16 cellular contexts compared by ENCODE assay signal in genomic region chr1:66244429-66244828, GRCh38.
DNase-seq lines count a peak whose midpoint lies in the region; ATAC-seq, FAIRE-seq and TF ChIP-seq lines count a peak whose summit lies in the region.
"Had no signal": no experiment of that assay in that cellular context is flagged by ENCODE, and none has a peak within 500 bp of the region (broad histone marks: within the 10 kb centered on the region; RNA-seq: fewer than 3 reads in every experiment).

No MANE protein-coding gene starts in this region.

- no peak overlapping the region for H3K4me3 Mint-ChIP-seq in H9
- H3K4me3 Mint-ChIP-seq: CD8-positive, alpha-beta T cell had no signal

- H4K5ac ChIP-seq in H9 (ENCODE audit: insufficient read length, low read depth, low read length) = no peak overlapping the region

- TF ChIP-seq CTCF in SK-N-SH (IDR thresholded peaks at IDR 0.05) (no peak), H9 (conservative IDR thresholded peaks at IDR 0.05) (no peak)

- no peak overlapping the region for H3K4me2 ChIP-seq in SK-N-SH
- H3K4me2 ChIP-seq in H9 (ENCODE audit: insufficient read depth, insufficient read length, low read length) = no peak overlapping the region

- H2AK5ac ChIP-seq in H9 (ENCODE audit: insufficient read length, low read length) = no peak overlapping the region

- H3K56ac ChIP-seq in H9 (ENCODE audit: insufficient read length, low read depth, low read length) = no peak overlapping the region

- H3K9me2 ChIP-seq in SK-N-SH = no peaks in the 10 kb centered on the region

- H3K9me3 ChIP-seq in SK-N-SH (no peaks in the 10 kb centered on the region), H9 (ENCODE audit: control insufficient read depth, low read depth, low read length) (no peaks in the 10 kb centered on the region)
- H3K9me3 ChIP-seq: heart right ventricle, left lung, vagina had no signal

- DNase-seq in G401 (ENCODE audit: low spot score) (peak; percentile 17), SK-N-SH (peak; percentile 31), frontal cortex (ENCODE audit: low spot score in 2 of 2) (peak in 1 of 2 donors; percentile 18), pons (ENCODE audit: low spot score) (peak; percentile 98), H9 (no peak), NCI-H510A treated with DMSO at 0.1 percent for 48 hours (lab: John Stamatoyannopoulos, UW) (no peak)
- DNase-seq: activated naive CD4-positive, alpha-beta T cell; CD8-positive, alpha-beta T cell; heart right ventricle; left lung; NCI-H2081 treated with DMSO at 0.1 percent for 48 hours had no signal

- H3K4me1 Mint-ChIP-seq in H9 = no peaks in the 10 kb centered on the region

- no peak overlapping the region for H3K4ac ChIP-seq in H9 (ENCODE audit: low read depth, low read length)

- H3K4me1 ChIP-seq in SK-N-SH (ENCODE audit: control insufficient read depth in 1 of 2, insufficient read depth in 2 of 2, low read depth in 1 of 2, low read length in 1 of 2) (peaks cover 39 to 67% of the 10 kb centered on the region in 2 experiments; a peak in 3 of 4 replicates), H9 (ENCODE audit: insufficient read depth, low read length) (no peaks in the 10 kb centered on the region)

- H4K8ac ChIP-seq in H9 (replicated peaks; ENCODE audit: insufficient read length, low read depth, low read length) = no peak overlapping the region

- H2BK5ac ChIP-seq in H9 (ENCODE audit: insufficient read length, low read length) = no peak overlapping the region

- H3K9ac ChIP-seq in SK-N-SH = no peak overlapping the region
- no peak overlapping the region for H3K9ac ChIP-seq in H9 (ENCODE audit: extremely low read depth, insufficient read length, low read length)

- H3K27ac ChIP-seq in SK-N-SH (ENCODE audit: low read depth in 2 of 2, low read length in 1 of 2) (peak overlapping the region in 1 of 2 experiments; percentile 91; a peak in 2 of 4 replicates), H9 (ENCODE audit: insufficient read length, low read depth, low read length) (no peak overlapping the region)
- H3K27ac ChIP-seq: cardiac muscle cell, left lung, vagina had no signal

- no peaks in the 10 kb centered on the region for H3K27me3 Mint-ChIP-seq in H9 (ENCODE audit: low read depth)

- no peak overlapping the region for H4K91ac ChIP-seq in H9 (ENCODE audit: insufficient read length, low read depth, low read length)

- no peak overlapping the region for H3K27ac Mint-ChIP-seq in H9
- H3K27ac Mint-ChIP-seq: CD8-positive, alpha-beta T cell had no signal

- H3K36me3 Mint-ChIP-seq in H9 (ENCODE audit: insufficient read depth in 1 of 3, low read depth in 3 of 3) = no peaks in the 10 kb centered on the region
- H3K36me3 Mint-ChIP-seq: CD8-positive, alpha-beta T cell had no signal

- H3T11ph ChIP-seq in H9 (ENCODE audit: low read length) = no peak overlapping the region

- 0 out of 2 replicates have a peak overlapping the region, but pooled peaks have one; percentile 21 for H2AFZ ChIP-seq in SK-N-SH (ENCODE audit: low read depth)
- H2AFZ ChIP-seq in H9 (ENCODE audit: low read length) = no peak overlapping the region

- no peak overlapping the region for H3K23ac ChIP-seq in H9 (ENCODE audit: insufficient read length, low read depth, low read length)

- POLR2A ChIA-PET in SK-N-SH (lab: Yijun Ruan, JAX) = interaction anchor here (1.6 to 1.9 kb wide), 2 partner anchors 202 to 205 kb away, joined by 3 to 5 read pairs; no protein-coding TSS in a partner anchor

- 12% methylated on average over 3 of the region's 3 CpGs for WGBS in SK-N-SH (ENCODE audit: low lambda C conversion rate)
- WGBS in H9 (ENCODE audit: extremely low coverage, insufficient read length, low lambda C conversion rate) = no CpG with 5 or more reads among the region's 3 CpGs

- no peak for TF ChIP-seq RAD21 in SK-N-SH (IDR thresholded peaks at IDR 0.05; ENCODE audit: low read length)

- H2BK120ac ChIP-seq in H9 (ENCODE audit: low read depth, low read length, poor library complexity, severe bottlenecking) = no peak overlapping the region

- no peak overlapping the region for H2BK12ac ChIP-seq in H9 (ENCODE audit: insufficient read length, low read depth, low read length)

- CTCF ChIA-PET in SK-N-SH (lab: Yijun Ruan, JAX) = interaction anchor here (0.6 to 19.0 kb wide), 9 partner anchors 9 to 283 kb away, joined by 3 to 384 read pairs (median 56); no protein-coding TSS in a partner anchor

- H4K20me1 ChIP-seq in SK-N-SH (ENCODE audit: insufficient read depth) = no peaks in the 10 kb centered on the region
- H4K20me1 ChIP-seq in H9 (ENCODE audit: control insufficient read depth, insufficient read depth, insufficient read length) = no peaks in the 10 kb centered on the region

- no peaks in the 10 kb centered on the region for H3K36me3 ChIP-seq in SK-N-SH (replicated peaks in 1 of 2; ENCODE audit: control insufficient read depth in 1 of 2, insufficient read depth in 2 of 2, low read length in 1 of 2)
- H3K36me3 ChIP-seq: cardiac muscle cell, heart right ventricle, left lung, vagina had no signal

- H2BK20ac ChIP-seq in H9 (ENCODE audit: low read depth, low read length, poor library complexity, severe bottlenecking) = no peak overlapping the region

- H3K9me3 Mint-ChIP-seq in H9 = no peaks in the 10 kb centered on the region
- H3K9me3 Mint-ChIP-seq: CD8-positive, alpha-beta T cell had no signal

- H3K23me2 ChIP-seq in H9 (ENCODE audit: insufficient read length, low read depth, low read length, poor library complexity, severe bottlenecking) = no peaks in the 10 kb centered on the region

- FAIRE-seq in frontal cortex (lab: Jason Lieb, UNC) = peak; percentile 39
- FAIRE-seq: endometrium had no signal

- no peak overlapping the region for H3K4me3 ChIP-seq in SK-N-SH (ENCODE audit: low read depth in 2 of 2, low read length in 1 of 2)
- H3K4me3 ChIP-seq: cardiac muscle cell, heart right ventricle, left lung, vagina had no signal

- no peak overlapping the region for H3K14ac ChIP-seq in H9 (ENCODE audit: insufficient read depth, low read length)

- no peak overlapping the region for H3K18ac ChIP-seq in H9 (ENCODE audit: insufficient read length, low read depth, low read length)

- H2BK15ac ChIP-seq in H9 (ENCODE audit: low read depth, low read length) = no peak overlapping the region

- ATAC-seq in HG02678 (IDR thresholded peaks at IDR 0.05; ENCODE audit: unreplicated experiment) (no peak), HG02938 (IDR thresholded peaks at IDR 0.05; ENCODE audit: unreplicated experiment) (no peak)
- ATAC-seq: CD8-positive, alpha-beta T cell; heart right ventricle; left lung had no signal

- peaks cover 2% of the 10 kb centered on the region for H3F3A ChIP-seq in SK-N-SH (replicated peaks; ENCODE audit: insufficient read depth)

- in situ Hi-C loops in G401 (cut with HindIII; ENCODE audit: low sequenced_read_pairs) = no loop called here

- no peaks in the 10 kb centered on the region for H3K79me2 ChIP-seq in SK-N-SH (ENCODE audit: insufficient read depth)
- no peaks in the 10 kb centered on the region for H3K79me2 ChIP-seq in H9 (ENCODE audit: insufficient read depth, low read length)

- no peaks in the 10 kb centered on the region for H3K79me1 ChIP-seq in H9 (ENCODE audit: insufficient read depth, low read depth, low read length, poor library complexity, severe bottlenecking)

- H3K27me3 ChIP-seq in SK-N-SH (ENCODE audit: insufficient read depth) (no peaks in the 10 kb centered on the region), H9 (ENCODE audit: insufficient read depth, low read length) (no peaks in the 10 kb centered on the region)
- H3K27me3 ChIP-seq: cardiac muscle cell, heart right ventricle, left lung, vagina had no signal

- TF ChIP-seq EP300 in SK-N-SH (IDR thresholded peaks at IDR 0.05; ENCODE audit: borderline replicate concordance in 1 of 2, low read depth in 1 of 2, low read length in 1 of 2) = no peak; a peak in 1 of 4 replicates

TF ChIP-seq in SK-N-SH, 30 proteins besides CTCF, POLR2A, EP300 and RAD21:
- 0 out of 2 replicates have a peak, but pooled peaks have one; percentile 36 for TF ChIP-seq FOXJ3 (CRISPR knock-in tag; IDR thresholded peaks at IDR 0.05)
- peak; percentile 33; the same call in 1 of the 2 replicates for TF ChIP-seq PBX3 (IDR thresholded peaks at IDR 0.05)
- TF ChIP-seq USF1 (IDR thresholded peaks at IDR 0.05; ENCODE audit: borderline replicate concordance, low read depth) = no peak
- peak; percentile 20; the same call in 1 of the 2 replicates for TF ChIP-seq TCF12 (IDR thresholded peaks at IDR 0.05)

Comparison
In these comparisons a context has a peak if more than half of its experiments do, and no peak if none do; other contexts are left out.
1. DNase-seq: peak in G401 (single experiment), SK-N-SH (single experiment) and pons (single experiment); none in H9 (single experiment) and NCI-H510A treated with DMSO at 0.1 percent for 48 hours (single experiment).